1 cellular context compared by ENCODE assay signal in genomic region chr14:60652674-60653387, GRCh38.
A peak's percentile ranks its signal among the peaks of the same experiment; 100 is the strongest.
TF ChIP-seq lines count a peak whose summit lies in the region.

No MANE protein-coding gene starts in this region.

TF ChIP-seq in HEK293, 187 proteins besides CTCF, POLR2A, EP300 and RAD21 (continued from another document and continues in another):
- TF ChIP-seq PRDM10 (tag by site-specific recombination; IDR thresholded peaks at IDR 0.05) (no peak), ZNF768 (tag by site-specific recombination; IDR thresholded peaks at IDR 0.05) (no peak), ZNF121 (tag by site-specific recombination; IDR thresholded peaks at IDR 0.05) (no peak), REST (tag by site-specific recombination; IDR thresholded peaks at IDR 0.05) (no peak), TSHZ1 (tag by site-specific recombination; IDR thresholded peaks at IDR 0.05; ENCODE audit: borderline replicate concordance) (no peak; the same call in 1 of the 2 replicates), ZNF350 (tag by site-specific recombination; IDR thresholded peaks at IDR 0.05) (no peak), OSR2 (tag by site-specific recombination; IDR thresholded peaks at IDR 0.05) (peak; percentile 34; the same call in 1 of the 2 replicates), SALL2 (tag by site-specific recombination; IDR thresholded peaks at IDR 0.05; ENCODE audit: borderline replicate concordance) (no peak), ZNF341 (tag by site-specific recombination; IDR thresholded peaks at IDR 0.05; ENCODE audit: low read depth) (peak; percentile 62), ZNF394 (tag by site-specific recombination; IDR thresholded peaks at IDR 0.05; ENCODE audit: borderline replicate concordance) (no peak), ZNF354C (tag by site-specific recombination; IDR thresholded peaks at IDR 0.05; ENCODE audit: borderline replicate concordance, low read depth) (no peak), ZNF639 (tag by site-specific recombination; IDR thresholded peaks at IDR 0.05) (no peak), ZNF645 (tag by site-specific recombination; IDR thresholded peaks at IDR 0.05) (no peak), ZNF335 (tag by site-specific recombination; conservative IDR thresholded peaks at IDR 0.05) (peak; percentile 55), ZNF530 (tag by site-specific recombination; IDR thresholded peaks at IDR 0.05; ENCODE audit: low read depth) (no peak), ZBTB21 (tag by site-specific recombination; IDR thresholded peaks at IDR 0.05) (no peak), ZNF398 (tag by site-specific recombination; IDR thresholded peaks at IDR 0.05) (no peak), ZNF660 (tag by site-specific recombination; IDR thresholded peaks at IDR 0.05) (no peak), ZNF518A (tag by site-specific recombination; conservative IDR thresholded peaks at IDR 0.05; ENCODE audit: low read depth) (no peak), ZNF629 (tag by site-specific recombination; IDR thresholded peaks at IDR 0.05) (no peak), ZNF785 (tag by site-specific recombination; IDR thresholded peaks at IDR 0.05) (no peak), ZNF155 (tag by site-specific recombination; IDR thresholded peaks at IDR 0.05) (no peak), INSM2 (tag by site-specific recombination; IDR thresholded peaks at IDR 0.05) (no peak; the same call in 1 of the 2 replicates), ZNF148 (tag by site-specific recombination; IDR thresholded peaks at IDR 0.05; ENCODE audit: borderline replicate concordance) (no peak), SCRT2 (tag by site-specific recombination; IDR thresholded peaks at IDR 0.05) (no peak), ZNF658 (tag by site-specific recombination; IDR thresholded peaks at IDR 0.05) (no peak), ZSCAN30 (tag by site-specific recombination; IDR thresholded peaks at IDR 0.05) (no peak), ZNF16 (tag by site-specific recombination; IDR thresholded peaks at IDR 0.05; ENCODE audit: low read depth) (no peak)
